Comparison of ENCODE assay signal across 23 cellular contexts in genomic region chr19:43724896-43725295, GRCh38. TPM values are rescaled to one million over a fixed set of nuclear protein-coding genes. Genes with fewer than 3 reads are reported as not detected.
DNase-seq lines count a peak whose midpoint lies in the region; ATAC-seq and TF ChIP-seq lines count a peak whose summit lies in the region.
"Had no signal": no experiment of that assay in that cellular context is flagged by ENCODE, and none has a peak within 500 bp of the region (broad histone marks: within the 10 kb centered on the region; RNA-seq: fewer than 3 reads in every experiment).

No MANE protein-coding gene starts in this region.

- no peak overlapping the region for H3K4me3 ChIP-seq in HEK293 (ENCODE audit: low read depth, low read length)
- H3K4me3 ChIP-seq: BLaER1 treated with 17β-estradiol and CSF1 and Interleukin-3, amounts not matched to agents 10 nM and 100 nM; GM23248 had no signal

- peak overlapping the region; percentile 24 for H3K4me3 Mint-ChIP-seq in activated B cell treated with CpG ODN at 0.5 μM for 24 hours
- peak overlapping the region in 6 of 8 donors; percentile 13 to 85 (median 73) for H3K4me3 Mint-ChIP-seq in naive B cell
- peak overlapping the region in 1 of 2 donors; percentile 3 for H3K4me3 Mint-ChIP-seq in stimulated activated naive B cell treated with anti-CD40 and anti-IgM and Interleukin-4, amounts not matched to agents 10 μg/mL and 1 μg/mL and 100 μg/mL, for 72 hours
- H3K4me3 Mint-ChIP-seq: CD4-positive, alpha-beta T cell; CD8-positive, alpha-beta memory T cell had no signal

- H3K27ac ChIP-seq in HEK293 (ENCODE audit: extremely low read depth, low read depth, low read length): no peak overlapping the region
- H3K27ac ChIP-seq: GM23248 had no signal

- peaks cover 17 to 21% of the 10 kb centered on the region in 2 experiments for H3K36me3 ChIP-seq in HEK293 (ENCODE audit: control insufficient read depth in 2 of 2, insufficient read depth in 1 of 2, low read length in 2 of 2)

- H3K36me3 Mint-ChIP-seq in activated B cell treated with CpG ODN at 0.5 μM for 24 hours (ENCODE audit: low read depth) (peaks cover 21% of the 10 kb centered on the region), naive B cell (peaks cover 7 to 17% of the 10 kb centered on the region in 2 donors)
- peaks cover 20 to 23% of the 10 kb centered on the region in 2 donors for H3K36me3 Mint-ChIP-seq in stimulated activated naive B cell treated with anti-CD40 and anti-IgM and Interleukin-4, amounts not matched to agents 10 μg/mL and 1 μg/mL and 100 μg/mL, for 72 hours

- no peaks in the 10 kb centered on the region for H3K9me3 ChIP-seq in HEK293 (ENCODE audit: control insufficient read depth, insufficient read depth, low read depth, low read length)
- H3K9me3 ChIP-seq: BE2C; BLaER1 treated with 17β-estradiol and CSF1 and Interleukin-3, amounts not matched to agents 10 nM and 100 nM had no signal

- intact Hi-C loops in activated B cell treated with CpG ODN at 0.5 μM for 24 hours (cut with micrococcal nuclease): loop anchor here (10.0 kb wide), 1 partner anchor 60 kb away; no protein-coding TSS in a partner anchor

- POLR2A ChIA-PET in HEK293 (lab: Yijun Ruan, JAX) (interaction anchor here (0.6 to 1.6 kb wide), 3 partner anchors 12 to 104 kb away, joined by 4 to 6 read pairs (median 4); no protein-coding TSS in a partner anchor), activated B cell treated with CpG ODN at 0.5 μM for 24 hours (lab: Charles Lee) (interaction anchor here (0.5 to 2.1 kb wide), 10 partner anchors 20 to 283 kb away, joined by 3 to 16 read pairs (median 6); partner anchors contain the start of genes IRGQ, KCNN4, PLAUR and SMG9)

- no peak overlapping the region for H3K27ac Mint-ChIP-seq in activated B cell treated with CpG ODN at 0.5 μM for 24 hours
- peak overlapping the region in 5 of 6 donors; percentile 3 to 80 (median 66) for H3K27ac Mint-ChIP-seq in naive B cell
- peak overlapping the region; percentile 27 for H3K27ac Mint-ChIP-seq in stimulated activated naive B cell treated with anti-CD40 and anti-IgM and Interleukin-4, amounts not matched to agents 10 μg/mL and 1 μg/mL and 100 μg/mL, for 72 hours
- H3K27ac Mint-ChIP-seq: CD4-positive, alpha-beta T cell had no signal

- H3K9me3 Mint-ChIP-seq in activated B cell treated with CpG ODN at 0.5 μM for 24 hours (no peaks in the 10 kb centered on the region), naive B cell (no peaks in the 10 kb centered on the region)
- no peaks in the 10 kb centered on the region for H3K9me3 Mint-ChIP-seq in stimulated activated naive B cell treated with anti-CD40 and anti-IgM and Interleukin-4, amounts not matched to agents 10 μg/mL and 1 μg/mL and 100 μg/mL, for 72 hours
- H3K9me3 Mint-ChIP-seq: CD4-positive, alpha-beta T cell; CD8-positive, alpha-beta memory T cell had no signal

- H3K27me3 Mint-ChIP-seq in activated B cell treated with CpG ODN at 0.5 μM for 24 hours (no peaks in the 10 kb centered on the region), naive B cell (no peaks in the 10 kb centered on the region)
- no peaks in the 10 kb centered on the region for H3K27me3 Mint-ChIP-seq in stimulated activated naive B cell treated with anti-CD40 and anti-IgM and Interleukin-4, amounts not matched to agents 10 μg/mL and 1 μg/mL and 100 μg/mL, for 72 hours
- H3K27me3 Mint-ChIP-seq: CD4-positive, alpha-beta T cell had no signal

- H3K4me1 Mint-ChIP-seq in activated B cell treated with CpG ODN at 0.5 μM for 24 hours: peaks cover 40% of the 10 kb centered on the region
- H3K4me1 Mint-ChIP-seq in naive B cell: peaks cover 17 to 52% (median 29%) of the 10 kb centered on the region in 3 donors
- peaks cover 19 to 42% of the 10 kb centered on the region in 2 donors for H3K4me1 Mint-ChIP-seq in stimulated activated naive B cell treated with anti-CD40 and anti-IgM and Interleukin-4, amounts not matched to agents 10 μg/mL and 1 μg/mL and 100 μg/mL, for 72 hours

- DNase-seq in activated B cell treated with CpG ODN at 0.5 μM for 24 hours (no peak), naive B cell (no peak), Ammon's horn (ENCODE audit: low spot score) (no peak), NCI-H446 treated with DMSO at 0.1 percent for 48 hours (lab: John Stamatoyannopoulos, UW) (no peak), NCI-H146 treated with DMSO at 0.1 percent for 48 hours (lab: John Stamatoyannopoulos, UW; ENCODE audit: unreplicated experiment) (no peak)
- no peak for DNase-seq in stimulated activated naive B cell treated with anti-CD40 and anti-IgM and Interleukin-4, amounts not matched to agents 10 μg/mL and 1 μg/mL and 100 μg/mL, for 72 hours
- DNase-seq in effector CD4-positive, alpha-beta T cell: no peak
- DNase-seq: BE2C; CD4-positive, alpha-beta T cell; CD8-positive, alpha-beta memory T cell; DMS 273 treated with DMSO at 0.1 percent for 48 hours; DMS79; GM23248; H7; HCEC 1CT had no signal

- CTCF ChIA-PET in HEK293 (lab: Yijun Ruan, JAX): interaction anchor here (0.6 to 5.7 kb wide), 9 partner anchors 8 to 188 kb away, joined by 3 to 36 read pairs (median 4); partner anchors contain the start of gene PLAUR
- CTCF ChIA-PET in activated B cell treated with CpG ODN at 0.5 μM for 24 hours (lab: Charles Lee): interaction anchor here (1.2 kb wide), 2 partner anchors 21 to 57 kb away, joined by 4 read pairs; no protein-coding TSS in a partner anchor

- H3K4me1 ChIP-seq in HEK293 (ENCODE audit: control insufficient read depth, insufficient read depth, low read length): no peaks in the 10 kb centered on the region
- H3K4me1 ChIP-seq: BE2C had no signal

- ATAC-seq in activated B cell treated with CpG ODN at 0.5 μM for 24 hours (ENCODE audit: low read depth): no peak
- no peak for ATAC-seq in naive B cell (ENCODE audit: low read depth in 2 of 2)
- no peak for ATAC-seq in stimulated activated naive B cell treated with anti-CD40 and anti-IgM and Interleukin-4, amounts not matched to agents 10 μg/mL and 1 μg/mL and 100 μg/mL, for 72 hours (replicated peaks)

- no peak for TF ChIP-seq CTCF in HEK293 (tag by site-specific recombination; IDR thresholded peaks at IDR 0.05)
- TF ChIP-seq CTCF in activated B cell treated with CpG ODN at 0.5 μM for 24 hours (IDR thresholded peaks at IDR 0.05): no peak

TF ChIP-seq in HEK293, 187 proteins besides CTCF, POLR2A, EP300 and RAD21:
- TF ChIP-seq AEBP2 (tag by site-specific recombination; IDR thresholded peaks at IDR 0.05; ENCODE audit: borderline replicate concordance) (no peak), ZNF701 (tag by site-specific recombination; IDR thresholded peaks at IDR 0.05) (no peak), ZNF747 (tag by site-specific recombination; IDR thresholded peaks at IDR 0.05) (no peak), GLIS1 (tag by site-specific recombination; IDR thresholded peaks at IDR 0.05) (no peak), ZNF362 (tag by site-specific recombination; IDR thresholded peaks at IDR 0.05) (peak; percentile 93), PRDM1 (tag by site-specific recombination; IDR thresholded peaks at IDR 0.05) (no peak), ZNF214 (tag by site-specific recombination; IDR thresholded peaks at IDR 0.05; ENCODE audit: borderline replicate concordance) (no peak)

RNA-seq across cellular contexts. Expression of gene IRGC, which starts 9.0 kb away (rescaled TPM):
- total RNA-seq in activated B cell treated with CpG ODN at 0.5 μM for 24 hours: not detected in 2 replicates
- not detected for polyA plus RNA-seq in naive B cell (ENCODE audit: low read depth in 6 of 6)
- total RNA-seq: A172; A673; CD4-positive, alpha-beta T cell; CD8-positive, alpha-beta memory T cell; Daoy; G401; GM23248; H1; H7 had no signal
- polyA plus RNA-seq: CD14-positive monocyte; CD8-positive, alpha-beta memory T cell; GM23248; H1 had no signal

RNA-seq across cellular contexts. Expression of gene SMG9, which starts 29.9 kb away (rescaled TPM):
- total RNA-seq in activated B cell treated with CpG ODN at 0.5 μM for 24 hours: 91.2 and 105 TPM in 2 replicates
- polyA plus RNA-seq in naive B cell (ENCODE audit: low read depth in 6 of 6): 10 to 100 TPM in 2 of 6 donors, 1 to 10 TPM in 4; 2.7 to 13.0 (median 8.2) TPM

RNA-seq across cellular contexts. Expression of gene PLAUR, which starts 54.9 kb away (rescaled TPM):
- 0.66 and 0.71 TPM in 2 replicates for total RNA-seq in activated B cell treated with CpG ODN at 0.5 μM for 24 hours
- 1 to 10 TPM in 1 of 6 donors, under 1 TPM in 4, not detected in 1; 0.37 to 1.1 (median 0.84) TPM for polyA plus RNA-seq in naive B cell (ENCODE audit: low read depth in 6 of 6)

RNA-seq across cellular contexts. Expression of gene KCNN4, which starts 55.9 kb away (rescaled TPM):
- total RNA-seq in activated B cell treated with CpG ODN at 0.5 μM for 24 hours: 137 and 154 TPM in 2 replicates
- 10 to 100 TPM in 4 of 6 donors, 1 to 10 TPM in 2; 9.7 to 17.2 (median 10.3) TPM for polyA plus RNA-seq in naive B cell (ENCODE audit: low read depth in 6 of 6)
- total RNA-seq: A673 had no signal
